In the genomic region with DNA sequence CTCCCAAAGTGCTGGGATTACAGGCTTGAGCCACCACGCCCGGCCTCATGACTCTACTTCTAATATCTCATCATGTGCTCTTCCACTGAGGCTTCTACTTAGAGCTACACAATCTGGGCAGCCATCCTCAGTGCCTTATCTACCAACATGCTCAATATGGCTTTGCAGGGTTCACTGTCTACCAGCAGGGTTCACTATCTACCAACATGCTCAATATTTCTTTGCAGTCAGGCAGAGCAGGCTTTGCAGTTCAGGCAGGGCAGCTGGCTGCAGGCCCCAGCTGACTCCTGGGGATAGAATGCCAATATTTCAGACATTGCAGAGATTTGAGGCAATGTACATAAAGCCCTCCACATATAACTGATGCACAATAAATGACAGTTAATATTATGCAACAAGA, we compare ENCODE assay signal across 8 cellular contexts. TPM values are rescaled to one million over a fixed set of nuclear protein-coding genes. Genes with fewer than 3 reads are reported as not detected.
DNase-seq lines count a peak whose midpoint lies in the region; ATAC-seq and TF ChIP-seq lines count a peak whose summit lies in the region.

No MANE protein-coding gene starts in this region.

- H2AFZ ChIP-seq in OCI-LY1 (ENCODE audit: low read length): no peak overlapping the region

- peak; percentile 58 for ATAC-seq in GM21576 (IDR thresholded peaks at IDR 0.05; ENCODE audit: unreplicated experiment)
- no peak for ATAC-seq in GM21447 (IDR thresholded peaks at IDR 0.05; ENCODE audit: unreplicated experiment)
- no peak for ATAC-seq in activated T-cell treated with anti-CD3 and anti-CD28 coated beads, Interleukin-2, amount 50 U/mL, for 4 hours

- H3K27ac ChIP-seq in OCI-LY1 (ENCODE audit: low read depth, low read length, poor library complexity, severe bottlenecking): no peak overlapping the region

- H3K9me3 Mint-ChIP-seq in osteocyte (ENCODE audit: unreplicated experiment): no peaks in the 10 kb centered on the region
- no peaks in the 10 kb centered on the region for H3K9me3 Mint-ChIP-seq in activated T-cell treated with anti-CD3 and anti-CD28 coated beads, Interleukin-2, amount 50 U/mL, for 4 hours

- no peaks in the 10 kb centered on the region for H3K36me3 ChIP-seq in OCI-LY1 (ENCODE audit: insufficient read depth, low read length)

- H3F3A ChIP-seq in OCI-LY1 (ENCODE audit: insufficient read depth, low read length): no peaks in the 10 kb centered on the region

- no peak overlapping the region for H3K4me3 ChIP-seq in OCI-LY1 (ENCODE audit: low read depth, low read length, poor library complexity, severe bottlenecking)
- no peak overlapping the region for H3K4me3 ChIP-seq in epithelial cell of esophagus (ENCODE audit: low read length)

- no peaks in the 10 kb centered on the region for H3K9me2 ChIP-seq in OCI-LY1 (ENCODE audit: low read depth, low read length)

- H3K27ac Mint-ChIP-seq in osteocyte (ENCODE audit: unreplicated experiment): no peak overlapping the region

- no peaks in the 10 kb centered on the region for H3K27me3 Mint-ChIP-seq in osteocyte (ENCODE audit: unreplicated experiment)
- no peaks in the 10 kb centered on the region for H3K27me3 Mint-ChIP-seq in activated T-cell treated with anti-CD3 and anti-CD28 coated beads, Interleukin-2, amount 50 U/mL, for 4 hours (ENCODE audit: low read depth)

- H3K27me3 ChIP-seq in OCI-LY1 (ENCODE audit: insufficient read depth, low read length): no peaks in the 10 kb centered on the region

- H3K9me3 ChIP-seq in OCI-LY1 (ENCODE audit: low read length): no peaks in the 10 kb centered on the region

- DNase-seq in CD1c-positive myeloid dendritic cell (ENCODE audit: extremely low spot score): peak; percentile 12
- DNase-seq in epithelial cell of esophagus (ENCODE audit: low read depth): peak; percentile 75
- DNase-seq in osteocyte (ENCODE audit: extremely low spot score, unreplicated experiment): no peak
- no peak for DNase-seq in SKM-1 treated with dmso at 0.1 percent for 144 hours (lab: John Stamatoyannopoulos, UW; ENCODE audit: unreplicated experiment)
- DNase-seq in activated T-cell treated with anti-CD3 and anti-CD28 coated beads, Interleukin-2, amount 50 U/mL, for 4 hours: no peak

- H3K36me3 Mint-ChIP-seq in osteocyte (ENCODE audit: unreplicated experiment): peaks cover 43% of the 10 kb centered on the region
- peaks cover 7% of the 10 kb centered on the region for H3K36me3 Mint-ChIP-seq in activated T-cell treated with anti-CD3 and anti-CD28 coated beads, Interleukin-2, amount 50 U/mL, for 4 hours (ENCODE audit: insufficient read depth)

- H3K4me2 ChIP-seq in OCI-LY1 (ENCODE audit: low read length): no peak overlapping the region

- H3K79me2 ChIP-seq in OCI-LY1 (ENCODE audit: insufficient read depth, low read length): no peaks in the 10 kb centered on the region

- no peak overlapping the region for H3K4me3 Mint-ChIP-seq in osteocyte (ENCODE audit: unreplicated experiment)
- H3K4me3 Mint-ChIP-seq in activated T-cell treated with anti-CD3 and anti-CD28 coated beads, Interleukin-2, amount 50 U/mL, for 4 hours: no peak overlapping the region

- H3K4me1 ChIP-seq in OCI-LY1 (ENCODE audit: insufficient read depth, low read length, severe bottlenecking): no peaks in the 10 kb centered on the region

- H3K9ac ChIP-seq in OCI-LY1 (ENCODE audit: low read length): no peak overlapping the region

- no peaks in the 10 kb centered on the region for H3K4me1 Mint-ChIP-seq in osteocyte (ENCODE audit: unreplicated experiment)
- H3K4me1 Mint-ChIP-seq in activated T-cell treated with anti-CD3 and anti-CD28 coated beads, Interleukin-2, amount 50 U/mL, for 4 hours (ENCODE audit: low read depth): no peaks in the 10 kb centered on the region

- TF ChIP-seq CTCF in OCI-LY1 (IDR thresholded peaks at IDR 0.05; ENCODE audit: low read length): peak; percentile 41; the same call in 1 of the 2 replicates
- TF ChIP-seq CTCF in epithelial cell of esophagus (IDR thresholded peaks at IDR 0.05; ENCODE audit: insufficient read depth, low read depth, low read length, missing control alignments): peak; percentile 76
- peak; percentile 49 for TF ChIP-seq CTCF in osteocyte (IDR thresholded peaks at IDR 0.05)

- no peaks in the 10 kb centered on the region for H4K20me1 ChIP-seq in OCI-LY1 (ENCODE audit: insufficient read depth, low read length)

RNA-seq across cellular contexts. Expression of gene PKD2, which starts 47.5 kb away (rescaled TPM):
- total RNA-seq in osteocyte: 54.2 and 54.7 TPM in 2 replicates
- total RNA-seq in activated T-cell treated with anti-CD3 and anti-CD28 coated beads, Interleukin-2, amount 50 U/mL, for 4 hours: 1 to 10 TPM; 2.8 to 6.0 (median 4.2) TPM

Comparison
In these comparisons a context has a peak if more than half of its experiments do, and no peak if none do; other contexts are left out.
1. DNase-seq: peak in CD1c-positive myeloid dendritic cell (single experiment) and epithelial cell of esophagus (single experiment); none in osteocyte (single experiment), SKM-1 treated with dmso at 0.1 percent for 144 hours (single experiment) and activated T-cell treated with anti-CD3 and anti-CD28 coated beads, Interleukin-2, amount 50 U/mL, for 4 hours (single experiment).
2. Peak in every context shown above with its lines, with median percentiles within 50 percentile points of each other: CTCF ChIP-seq.